In genomic region chr6:48078092-48078491, GRCh38 we compare ENCODE assay signal across 19 cellular contexts. TPM values are rescaled to one million over a fixed set of nuclear protein-coding genes. Genes with fewer than 3 reads are reported as not detected.
DNase-seq lines count a peak whose midpoint lies in the region; TF ChIP-seq lines count a peak whose summit lies in the region.
"Had no signal": no experiment of that assay in that cellular context is flagged by ENCODE, and none has a peak within 500 bp of the region (broad histone marks: within the 10 kb centered on the region; RNA-seq: fewer than 3 reads in every experiment).

No MANE protein-coding gene starts in this region.

- no peaks in the 10 kb centered on the region for H3K9me3 ChIP-seq in breast epithelium

- no peak overlapping the region for H3K4me3 Mint-ChIP-seq in MCF 10A (ENCODE audit: unreplicated experiment)
- H3K4me3 Mint-ChIP-seq: CD8-positive, alpha-beta memory T cell had no signal

- no peak overlapping the region for H3K4me3 ChIP-seq in breast epithelium
- H3K4me3 ChIP-seq in fibroblast of mammary gland (ENCODE audit: control insufficient read depth, low read depth, low read length) = no peak overlapping the region
- H3K4me3 ChIP-seq: BLaER1, GM12878 had no signal

- BruUV-seq in MCF 10A (replicated peaks; lab: Mats Ljungman, UMichigan) = no TSS peak

- H3K27me3 ChIP-seq in breast epithelium = no peaks in the 10 kb centered on the region
- H3K27me3 ChIP-seq: BLaER1 had no signal

- intact Hi-C loops in MCF 10A (cut with micrococcal nuclease) (no loop called here), breast epithelium (cut with DNase I; ENCODE audit: low total_unique reads) (no loop called here)

- POLR2A ChIA-PET in MCF 10A (lab: Yijun Ruan, JAX) = interaction anchor here (0.7 to 1.2 kb wide), 2 partner anchors 16 to 60 kb away, joined by 3 to 10 read pairs; no protein-coding TSS in a partner anchor
- POLR2A ChIA-PET in RWPE1 (lab: Yijun Ruan, JAX; ENCODE audit: low non-redundant PET) = no interaction called here

- TF ChIP-seq POLR2A in breast epithelium (IDR thresholded peaks at IDR 0.05) = no peak

- peak; percentile 49 for DNase-seq in MCF 10A (ENCODE audit: unreplicated experiment)
- no peak for DNase-seq in breast epithelium (ENCODE audit: low spot score in 2 of 2)
- DNase-seq in RWPE1 (ENCODE audit: low spot score) = peak; percentile 21
- DNase-seq in fibroblast of mammary gland (ENCODE audit: low read depth) = peak; percentile 57
- no peak for DNase-seq in kidney tubule cell (ENCODE audit: low spot score)
- DNase-seq in T1000 (lab: John Stamatoyannopoulos, UW) = no peak
- no peak for DNase-seq in activated gamma-delta T cell (lab: John Stamatoyannopoulos, UW)
- DNase-seq in NCI-H187 treated with DMSO at 0.1 percent for 48 hours (lab: John Stamatoyannopoulos, UW) = no peak
- DNase-seq: CD8-positive, alpha-beta memory T cell; DND-41; NCI-H1436 treated with DMSO at 0.1 percent for 48 hours; NCI-H2081 treated with DMSO at 0.1 percent for 48 hours; NCI-H345; NCI-H526; NK-92 treated with Interleukin-12 subunit alpha and Interleukin-12 subunit beta, amount 100 ng/mL, for 24 hours had no signal

- peaks cover 23% of the 10 kb centered on the region for H3K4me1 Mint-ChIP-seq in MCF 10A (ENCODE audit: insufficient read depth, unreplicated experiment)
- H3K4me1 Mint-ChIP-seq: CD8-positive, alpha-beta memory T cell had no signal

- CTCF ChIA-PET in MCF 10A (lab: Yijun Ruan, JAX) (interaction anchor here (0.6 to 1.5 kb wide), 3 partner anchors 45 to 688 kb away, joined by 3 read pairs; no protein-coding TSS in a partner anchor), RWPE1 (lab: Yijun Ruan, JAX) (no interaction called here)

- no peak overlapping the region for H3K27ac ChIP-seq in breast epithelium
- H3K27ac ChIP-seq in RWPE1 = no peak overlapping the region
- H3K27ac ChIP-seq: BLaER1, HL-60 had no signal

- no peaks in the 10 kb centered on the region for H3K36me3 ChIP-seq in breast epithelium
- H3K36me3 ChIP-seq: BLaER1 had no signal

- TF ChIP-seq CTCF in MCF 10A (IDR thresholded peaks at IDR 0.05; ENCODE audit: unreplicated experiment) = no peak
- no peak for TF ChIP-seq CTCF in breast epithelium (IDR thresholded peaks at IDR 0.05)
- no peak for TF ChIP-seq CTCF in RWPE1 (conservative IDR thresholded peaks at IDR 0.05; ENCODE audit: low read depth)
- TF ChIP-seq CTCF in fibroblast of mammary gland (conservative IDR thresholded peaks at IDR 0.05; ENCODE audit: control insufficient read depth, insufficient read depth, low read depth, low read length) = no peak

- H3K4me1 ChIP-seq in breast epithelium = no peaks in the 10 kb centered on the region
- H3K4me1 ChIP-seq: BLaER1 had no signal

- H3K36me3 Mint-ChIP-seq in MCF 10A (ENCODE audit: insufficient read depth, unreplicated experiment) = peaks cover 50% of the 10 kb centered on the region
- H3K36me3 Mint-ChIP-seq: CD8-positive, alpha-beta memory T cell had no signal

- no peaks in the 10 kb centered on the region for H3K27me3 Mint-ChIP-seq in MCF 10A (ENCODE audit: insufficient read depth, unreplicated experiment)
- H3K27me3 Mint-ChIP-seq: CD8-positive, alpha-beta memory T cell had no signal

- H3K9me3 Mint-ChIP-seq in MCF 10A (ENCODE audit: unreplicated experiment) = no peaks in the 10 kb centered on the region

- H3K27ac Mint-ChIP-seq in MCF 10A (ENCODE audit: low read depth, unreplicated experiment) = no peak overlapping the region
- H3K27ac Mint-ChIP-seq: CD8-positive, alpha-beta memory T cell had no signal

RNA-seq across cellular contexts. Expression of gene PTCHD4, which starts 32.9 kb away (rescaled TPM):
- total RNA-seq in MCF 10A (2022) = 7.4 and 8.4 TPM in 2 replicates
- total RNA-seq in breast epithelium = 1 to 10 TPM; 1.6 to 2.9 (median 1.9) TPM
- total RNA-seq: CD8-positive, alpha-beta memory T cell; OCI-LY7 had no signal

Comparison
In these comparisons a context has a peak if more than half of its experiments do, and no peak if none do; other contexts are left out.
1. DNase-seq: peak in MCF 10A (single experiment), RWPE1 (single experiment) and fibroblast of mammary gland (single experiment); none in breast epithelium (0 of 2), kidney tubule cell (single experiment), T1000 (single experiment), activated gamma-delta T cell (single experiment) and NCI-H187 treated with DMSO at 0.1 percent for 48 hours (single experiment).